14 cellular contexts compared by ENCODE assay signal in the genomic region with DNA sequence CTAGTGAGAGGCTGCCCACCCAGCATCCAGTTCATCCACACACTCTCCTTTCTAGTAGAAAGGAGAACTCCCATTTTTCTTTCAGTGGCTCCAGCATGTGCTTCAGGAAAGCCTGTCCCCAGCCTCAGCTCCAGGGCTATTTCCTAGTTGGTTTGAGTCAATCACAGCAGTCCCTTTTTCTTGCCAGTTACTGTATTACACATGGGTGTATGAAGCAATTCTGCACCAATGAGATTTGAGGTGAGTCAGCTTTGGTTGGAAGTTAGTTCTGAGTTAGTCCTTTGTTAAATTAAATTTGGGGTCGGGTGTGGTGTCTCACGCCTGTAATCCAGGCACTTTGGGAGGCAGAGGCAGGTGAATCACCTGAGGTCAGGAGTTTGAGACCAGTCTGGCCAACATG. TPM values are rescaled to one million over a fixed set of nuclear protein-coding genes. Genes with fewer than 3 reads are reported as not detected.
DNase-seq lines count a peak whose midpoint lies in the region; ATAC-seq and TF ChIP-seq lines count a peak whose summit lies in the region.
"Had no signal": no experiment of that assay in that cellular context is flagged by ENCODE, and none has a peak within 500 bp of the region (broad histone marks: within the 10 kb centered on the region; RNA-seq: fewer than 3 reads in every experiment).

No MANE protein-coding gene starts in this region.

- no peaks in the 10 kb centered on the region for H3K9me2 ChIP-seq in PC-3 (replicated peaks; ENCODE audit: low read length)

- H3F3A ChIP-seq in PC-3 (ENCODE audit: low read length, unreplicated experiment) = no peaks in the 10 kb centered on the region

- BruUV-seq in PC-3 (replicated peaks; lab: Mats Ljungman, UMichigan) = no TSS peak

- no peaks in the 10 kb centered on the region for H3K9me3 ChIP-seq in PC-3 (ENCODE audit: low read length)
- H3K9me3 ChIP-seq: uterus had no signal

- H3K4me3 ChIP-seq in PC-3 (ENCODE audit: low read length) = no peak overlapping the region
- H3K4me3 ChIP-seq in epithelial cell of proximal tubule (ENCODE audit: low read depth, low read length) = no peak overlapping the region
- no peak overlapping the region for H3K4me3 ChIP-seq in skeletal muscle cell (ENCODE audit: low read depth, low read length)
- H3K4me3 ChIP-seq: GM12878, uterus had no signal

- peak; percentile 31 for ATAC-seq in Right ventricle myocardium superior (ENCODE audit: poor library complexity)
- peak; percentile 79 for ATAC-seq in PC-3
- no peak for ATAC-seq in HG03159 (IDR thresholded peaks at IDR 0.05; ENCODE audit: unreplicated experiment)
- ATAC-seq: GM12878 had no signal

- no peaks in the 10 kb centered on the region for H3K27me3 ChIP-seq in PC-3 (ENCODE audit: low read length)
- H3K27me3 ChIP-seq: uterus had no signal

- peak overlapping the region; percentile 52; the same call in 1 of the 2 replicates for H2AFZ ChIP-seq in PC-3 (ENCODE audit: low read length)

- H3K9ac ChIP-seq in PC-3 (ENCODE audit: low read length) = peak overlapping the region; percentile 63

- POLR2A ChIA-PET in PC-3 (lab: Charles Lee; ENCODE audit: unreplicated experiment) = interaction anchor here (0.6 kb wide), 1 partner anchor 14 kb away, joined by 6 read pairs; no protein-coding TSS in a partner anchor

- DNase-seq in Right ventricle myocardium superior = no peak
- DNase-seq in cardiac septum (ENCODE audit: low spot score) = no peak
- DNase-seq in PC-3 = peak; percentile 83
- DNase-seq in epithelial cell of proximal tubule (ENCODE audit: low read depth) = peak; percentile 59
- DNase-seq in skeletal muscle cell (ENCODE audit: low read depth) = peak; percentile 64
- DNase-seq in NCI-H1694 (lab: John Stamatoyannopoulos, UW) = no peak
- no peak for DNase-seq in NCI-H1105 (lab: John Stamatoyannopoulos, UW)
- DNase-seq: NCI-H524 treated with DMSO at 0.1 percent for 48 hours, uterus had no signal

- intact Hi-C loops in Right ventricle myocardium superior (cut with DNase I) = no loop called here
- intact Hi-C loops in cardiac septum (cut with DNase I) = no loop called here
- intact Hi-C loops in PC-3 (cut with micrococcal nuclease) = no loop called here

- peaks cover 3% of the 10 kb centered on the region; the same call in 1 of the 2 replicates for H3K36me3 ChIP-seq in PC-3 (ENCODE audit: low read depth, low read length)
- H3K36me3 ChIP-seq: uterus had no signal

- CTCF ChIA-PET in PC-3 (lab: Charles Lee) = no interaction called here

- H3K4me2 ChIP-seq in PC-3 (ENCODE audit: low read length) = no peak overlapping the region

- peaks cover 10% of the 10 kb centered on the region for H3K4me1 ChIP-seq in PC-3 (ENCODE audit: insufficient read depth, low read length)
- H3K4me1 ChIP-seq: uterus had no signal

- H3K27ac ChIP-seq in PC-3 (ENCODE audit: low read length) = peak overlapping the region; percentile 93
- H3K27ac ChIP-seq: C4-2B, uterus had no signal

- H3K79me2 ChIP-seq in PC-3 (ENCODE audit: low read length) = no peaks in the 10 kb centered on the region

- H4K20me1 ChIP-seq in PC-3 (ENCODE audit: low read length) = no peaks in the 10 kb centered on the region

- TF ChIP-seq CTCF in PC-3 (conservative IDR thresholded peaks at IDR 0.05; ENCODE audit: low read depth, low read length) (no peak), epithelial cell of proximal tubule (conservative IDR thresholded peaks at IDR 0.05; ENCODE audit: low read depth, low read length) (no peak)

RNA-seq across cellular contexts. Expression of gene RAD51D, which starts 24.8 kb away (rescaled TPM):
- total RNA-seq in Right ventricle myocardium superior = 4.4 TPM
- 6.5 TPM for total RNA-seq in cardiac septum
- 10.7 and 16.5 TPM in 2 replicates for total RNA-seq in PC-3 (2014; rRNA removed)
- 14.5 and 17.2 TPM in 2 replicates for total RNA-seq in epithelial cell of proximal tubule

RNA-seq across cellular contexts. Expression of gene FNDC8, which starts 26.5 kb away (rescaled TPM):
- not detected for total RNA-seq in Right ventricle myocardium superior
- total RNA-seq in cardiac septum = not detected
- not detected in 2 replicates for total RNA-seq in PC-3 (2014; rRNA removed)
- not detected in 2 replicates for total RNA-seq in epithelial cell of proximal tubule
- total RNA-seq: osteocyte; T-helper 2 cell treated with Interferon-gamma antibody and Interleukin-4, amounts not matched to agents 100 ng/mL and 5 ng/mL, for 36 hours; uterus had no signal

RNA-seq across cellular contexts. Expression of gene RFFL, which starts 31.4 kb away (rescaled TPM):
- total RNA-seq in Right ventricle myocardium superior = 10.5 TPM
- total RNA-seq in cardiac septum = 15.5 TPM
- total RNA-seq in PC-3 (2014; rRNA removed) = 37.7 and 46.4 TPM in 2 replicates
- total RNA-seq in epithelial cell of proximal tubule = 17.7 and 31.5 TPM in 2 replicates

RNA-seq across cellular contexts. Expression of gene NLE1, which starts 47.2 kb away (rescaled TPM):
- total RNA-seq in Right ventricle myocardium superior (3.5 TPM), cardiac septum (3.8 TPM), PC-3 (2014; rRNA removed) (18.6 and 33.5 TPM in 2 replicates), epithelial cell of proximal tubule (27.0 and 38.8 TPM in 2 replicates)

RNA-seq across cellular contexts. Expression of gene UNC45B, which starts 52.7 kb away (rescaled TPM):
- total RNA-seq in Right ventricle myocardium superior (223 TPM), cardiac septum (259 TPM), PC-3 (2014; rRNA removed) (not detected in 2 replicates), epithelial cell of proximal tubule (not detected in 2 replicates)
- total RNA-seq: GM12878, osteocyte had no signal

Comparison
In these comparisons a context has a peak if more than half of its experiments do, and no peak if none do; other contexts are left out.
1. DNase-seq: peak in PC-3 (single experiment), epithelial cell of proximal tubule (single experiment) and skeletal muscle cell (single experiment); none in Right ventricle myocardium superior (single experiment), cardiac septum (single experiment), NCI-H1694 (single experiment) and NCI-H1105 (single experiment).